ENCODE assay signal across 9 cellular contexts in genomic region chr1:236395780-236396664, GRCh38. TPM values are rescaled to one million over a fixed set of nuclear protein-coding genes. Genes with fewer than 3 reads are reported as not detected.
A peak's percentile ranks its signal among the peaks of the same experiment; 100 is the strongest.
DNase-seq lines count a peak whose midpoint lies in the region; ATAC-seq lines count a peak whose summit lies in the region.
"Had no signal": no experiment of that assay in that cellular context is flagged by ENCODE, and none has a peak within 500 bp of the region (broad histone marks: within the 10 kb centered on the region; RNA-seq: fewer than 3 reads in every experiment).

No MANE protein-coding gene starts in this region.

- no peak overlapping the region for H3K27ac Mint-ChIP-seq in stimulated activated naive B cell treated with anti-CD40 and anti-IgM and Interleukin-4, amounts not matched to agents 10 μg/mL and 1 μg/mL and 100 μg/mL, for 72 hours

- peak overlapping the region in 7 of 11 experiments; percentile 11 to 65 (median 49); a peak in 10 of 22 replicates for H3K27ac ChIP-seq in BLaER1 treated with 17β-estradiol and CSF1 and Interleukin-3, amounts not matched to agents 10 nM and 100 nM
- H3K27ac ChIP-seq in GM23248: no peak overlapping the region
- H3K27ac ChIP-seq: KMS-11 had no signal

- WGBS in GM23248 (ENCODE audit: low coverage in 1 of 2, low lambda C conversion rate in 2 of 2, missing lambda C conversion rate in 2 of 2), 2 experiments: 11 to 12% methylated on average over 27 to 37 of the region's 44 CpGs

- H3K79me2 ChIP-seq in GM23248 (ENCODE audit: insufficient read depth): no peaks in the 10 kb centered on the region

- no peaks in the 10 kb centered on the region for H3K9me2 ChIP-seq in GM23248 (ENCODE audit: insufficient read depth)

- in situ Hi-C loops in GM23248 (cut with MboI): no loop called here

- peak overlapping the region; percentile 87 for H2AFZ ChIP-seq in GM23248

- H3K27me3 Mint-ChIP-seq in activated T-cell treated with anti-CD3 and anti-CD28 coated beads, Interleukin-2, amount 50 U/mL, for 4 hours (ENCODE audit: low read depth): peaks cover 30% of the 10 kb centered on the region
- H3K27me3 Mint-ChIP-seq in stimulated activated naive B cell treated with anti-CD40 and anti-IgM and Interleukin-4, amounts not matched to agents 10 μg/mL and 1 μg/mL and 100 μg/mL, for 72 hours: peaks cover 35 to 58% of the 10 kb centered on the region in 2 donors

- H3K4me3 ChIP-seq in BLaER1 treated with 17β-estradiol and CSF1 and Interleukin-3, amounts not matched to agents 10 nM and 100 nM: peak overlapping the region; percentile 65 to 91 (median 81)
- peak overlapping the region; percentile 75 for H3K4me3 ChIP-seq in GM23248
- peak overlapping the region; percentile 82 for H3K4me3 ChIP-seq in iPS-11a (ENCODE audit: low read depth, low read length)

- H3K4me1 Mint-ChIP-seq in activated T-cell treated with anti-CD3 and anti-CD28 coated beads, Interleukin-2, amount 50 U/mL, for 4 hours (ENCODE audit: low read depth): peaks cover 26% of the 10 kb centered on the region
- H3K4me1 Mint-ChIP-seq in stimulated activated naive B cell treated with anti-CD40 and anti-IgM and Interleukin-4, amounts not matched to agents 10 μg/mL and 1 μg/mL and 100 μg/mL, for 72 hours: peaks cover 17 to 23% of the 10 kb centered on the region in 2 donors

- DNase-seq in GM23248 (no peak), CD1c-positive myeloid dendritic cell (ENCODE audit: extremely low spot score) (no peak), T-helper 9 cell (no peak)
- no peak for DNase-seq in activated T-cell treated with anti-CD3 and anti-CD28 coated beads, Interleukin-2, amount 50 U/mL, for 4 hours
- no peak for DNase-seq in stimulated activated naive B cell treated with anti-CD40 and anti-IgM and Interleukin-4, amounts not matched to agents 10 μg/mL and 1 μg/mL and 100 μg/mL, for 72 hours

- H3K4me2 ChIP-seq in BLaER1 treated with 17β-estradiol and CSF1 and Interleukin-3, amounts not matched to agents 10 nM and 100 nM: peak overlapping the region; percentile 94 to 100 (median 96)
- peak overlapping the region; percentile 84 for H3K4me2 ChIP-seq in GM23248 (ENCODE audit: unreplicated experiment)
- H3K4me2 ChIP-seq: KMS-11 had no signal

- peak overlapping the region; percentile 62 to 79 (median 73) for H3K9ac ChIP-seq in BLaER1 treated with 17β-estradiol and CSF1 and Interleukin-3, amounts not matched to agents 10 nM and 100 nM
- peak overlapping the region; percentile 51 for H3K9ac ChIP-seq in GM23248
- H3K9ac ChIP-seq: KMS-11 had no signal

- H3K9me3 ChIP-seq in BLaER1 treated with 17β-estradiol and CSF1 and Interleukin-3, amounts not matched to agents 10 nM and 100 nM (replicated peaks in 1 of 11): no peaks in the 10 kb centered on the region
- no peaks in the 10 kb centered on the region for H3K9me3 ChIP-seq in GM23248 (ENCODE audit: low read depth)

- peak; percentile 48 to 61 for ATAC-seq in activated T-cell treated with anti-CD3 and anti-CD28 coated beads, Interleukin-2, amount 50 U/mL, for 4 hours
- peak; percentile 30 to 52 for ATAC-seq in stimulated activated naive B cell treated with anti-CD40 and anti-IgM and Interleukin-4, amounts not matched to agents 10 μg/mL and 1 μg/mL and 100 μg/mL, for 72 hours (replicated peaks)
- ATAC-seq in GM21786 (IDR thresholded peaks at IDR 0.05; ENCODE audit: unreplicated experiment): no peak

- peak overlapping the region; percentile 93 for H3K4me3 Mint-ChIP-seq in activated T-cell treated with anti-CD3 and anti-CD28 coated beads, Interleukin-2, amount 50 U/mL, for 4 hours
- peak overlapping the region; percentile 89 to 91 for H3K4me3 Mint-ChIP-seq in stimulated activated naive B cell treated with anti-CD40 and anti-IgM and Interleukin-4, amounts not matched to agents 10 μg/mL and 1 μg/mL and 100 μg/mL, for 72 hours

- H4K20me1 ChIP-seq in BLaER1 treated with 17β-estradiol and CSF1 and Interleukin-3, amounts not matched to agents 10 nM and 100 nM: 0 out of 22 replicates have a peak, but pooled peaks cover 0 to 6% (median 0%) of the 10 kb centered on the region in 11 experiments
- no peaks in the 10 kb centered on the region for H4K20me1 ChIP-seq in GM23248 (ENCODE audit: insufficient read depth)

- no peaks in the 10 kb centered on the region for H3K36me3 Mint-ChIP-seq in activated T-cell treated with anti-CD3 and anti-CD28 coated beads, Interleukin-2, amount 50 U/mL, for 4 hours (ENCODE audit: insufficient read depth)
- peaks cover 3 to 9% of the 10 kb centered on the region in 2 donors for H3K36me3 Mint-ChIP-seq in stimulated activated naive B cell treated with anti-CD40 and anti-IgM and Interleukin-4, amounts not matched to agents 10 μg/mL and 1 μg/mL and 100 μg/mL, for 72 hours

- peaks cover 16 to 39% (median 31%) of the 10 kb centered on the region in 10 experiments; a peak in 19 of 20 replicates for H3K4me1 ChIP-seq in BLaER1 treated with 17β-estradiol and CSF1 and Interleukin-3, amounts not matched to agents 10 nM and 100 nM
- peaks cover 1% of the 10 kb centered on the region; the same call in 1 of the 2 replicates for H3K4me1 ChIP-seq in GM23248 (ENCODE audit: insufficient read depth)

- H3K36me3 ChIP-seq in BLaER1 treated with 17β-estradiol and CSF1 and Interleukin-3, amounts not matched to agents 10 nM and 100 nM: no peaks in the 10 kb centered on the region
- no peaks in the 10 kb centered on the region for H3K36me3 ChIP-seq in GM23248 (ENCODE audit: low read depth)

- H3K9me3 Mint-ChIP-seq in activated T-cell treated with anti-CD3 and anti-CD28 coated beads, Interleukin-2, amount 50 U/mL, for 4 hours: no peaks in the 10 kb centered on the region
- H3K9me3 Mint-ChIP-seq in stimulated activated naive B cell treated with anti-CD40 and anti-IgM and Interleukin-4, amounts not matched to agents 10 μg/mL and 1 μg/mL and 100 μg/mL, for 72 hours: no peaks in the 10 kb centered on the region

- H3F3A ChIP-seq in GM23248 (ENCODE audit: insufficient read depth): 0 out of 2 replicates have a peak, but pooled peaks cover 7% of the 10 kb centered on the region

- H3K27me3 ChIP-seq in BLaER1 treated with 17β-estradiol and CSF1 and Interleukin-3, amounts not matched to agents 10 nM and 100 nM: peaks cover 31 to 44% (median 39%) of the 10 kb centered on the region in 11 experiments
- peaks cover under 1% of the 10 kb centered on the region; the same call in 1 of the 2 replicates for H3K27me3 ChIP-seq in GM23248 (replicated peaks; ENCODE audit: insufficient read depth)

RNA-seq across cellular contexts. Expression of gene EDARADD, which starts 1.9 kb away (rescaled TPM):
- total RNA-seq in GM23248 (2014; rRNA removed; shearing (Covaris generic)): 0.86 and 2.3 TPM in 2 replicates
- polyA plus RNA-seq in GM23248 (2016; fragmentation: Nextera tagmentation; extraction: Ambion mirVana): 1.3 and 1.7 TPM in 2 replicates
- 10 to 100 TPM in 2 of 3 donors, 1 to 10 TPM in 1; 8.2 to 12.4 (median 10.8) TPM for total RNA-seq in activated T-cell treated with anti-CD3 and anti-CD28 coated beads, Interleukin-2, amount 50 U/mL, for 4 hours
